ENCODE assay signal across 8 cellular contexts in the genomic region with DNA sequence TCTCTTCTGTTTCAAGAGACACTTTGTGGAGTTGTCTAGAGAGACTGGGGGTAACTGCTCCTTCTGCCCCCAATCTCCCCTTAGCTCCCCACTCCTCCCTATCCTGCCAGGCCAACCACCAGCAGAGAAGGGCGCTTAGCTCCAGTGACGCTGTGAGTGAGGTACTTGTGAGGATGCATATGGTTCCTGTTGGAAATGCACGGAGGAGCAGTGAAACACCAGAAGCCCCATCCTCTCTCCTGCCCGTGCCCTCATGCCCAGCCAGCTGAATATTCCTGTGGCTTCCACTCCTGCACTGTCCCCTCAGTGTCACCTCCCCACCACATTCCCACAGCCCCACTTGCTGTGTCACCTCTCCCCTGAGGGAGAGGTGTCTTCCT. TPM values are rescaled to one million over a fixed set of nuclear protein-coding genes. Genes with fewer than 3 reads are reported as not detected.
DNase-seq lines count a peak whose midpoint lies in the region; ATAC-seq and TF ChIP-seq lines count a peak whose summit lies in the region.

No MANE protein-coding gene starts in this region.

- intact Hi-C loops in right cardiac atrium (cut with DNase I), result no loop called here
- intact Hi-C loops in Right ventricle myocardium inferior (cut with DNase I), result no loop called here
- intact Hi-C loops in PC-9 (cut with micrococcal nuclease; ENCODE audit: unreplicated experiment), result no loop called here
- intact Hi-C loops in uterus (cut with DNase I; ENCODE audit: low total_unique reads), result no loop called here

- BruUV-seq in PC-9 (replicated peaks; lab: Mats Ljungman, UMichigan), result no TSS peak

- H3K36me3 ChIP-seq in PC-9 (ENCODE audit: low read depth) (peaks cover 3% of the 10 kb centered on the region; the same call in 1 of the 2 replicates), gastroesophageal sphincter (peaks cover 0 to 2% of the 10 kb centered on the region in 2 donors), uterus (no peaks in the 10 kb centered on the region), neural progenitor cell (no peaks in the 10 kb centered on the region)

- POLR2A ChIA-PET in PC-9 (lab: Charles Lee; ENCODE audit: unreplicated experiment), result no interaction called here

- CTCF ChIA-PET in PC-9 (lab: Charles Lee), result no interaction called here

- H3K79me2 ChIP-seq in PC-9 (ENCODE audit: low read depth) (peaks cover 65% of the 10 kb centered on the region), neural progenitor cell (ENCODE audit: low read depth) (no peaks in the 10 kb centered on the region)

- no peaks in the 10 kb centered on the region for H3K9me2 ChIP-seq in PC-9 (ENCODE audit: insufficient read depth)

- H3K27me3 ChIP-seq in right cardiac atrium (ENCODE audit: control insufficient read depth, insufficient read depth) (no peaks in the 10 kb centered on the region), PC-9 (ENCODE audit: insufficient read depth, low read depth) (no peaks in the 10 kb centered on the region), gastroesophageal sphincter (no peaks in the 10 kb centered on the region), uterus (no peaks in the 10 kb centered on the region), neural progenitor cell (no peaks in the 10 kb centered on the region)

- no peaks in the 10 kb centered on the region for H3K36me3 Mint-ChIP-seq in neural progenitor cell

- H3K9me3 ChIP-seq in right cardiac atrium (ENCODE audit: control insufficient read depth, low read length), result no peaks in the 10 kb centered on the region
- H3K9me3 ChIP-seq in PC-9 (ENCODE audit: insufficient read depth, low read depth), result no peaks in the 10 kb centered on the region
- no peaks in the 10 kb centered on the region for H3K9me3 ChIP-seq in gastroesophageal sphincter
- H3K9me3 ChIP-seq in uterus, result no peaks in the 10 kb centered on the region
- H3K9me3 ChIP-seq in neural progenitor cell (ENCODE audit: low read depth), result no peaks in the 10 kb centered on the region

- H4K20me1 ChIP-seq in PC-9 (ENCODE audit: insufficient read depth), result no peaks in the 10 kb centered on the region
- no peaks in the 10 kb centered on the region for H4K20me1 ChIP-seq in neural progenitor cell (ENCODE audit: low read depth)

- no peak overlapping the region for H3K4me3 Mint-ChIP-seq in neural progenitor cell

- H2AFZ ChIP-seq in PC-9 (no peak overlapping the region), neural progenitor cell (replicated peaks) (no peak overlapping the region)

- 63% methylated on average over 4 of the region's 4 CpGs for WGBS in right cardiac atrium
- 72% methylated on average over 3 of the region's 4 CpGs; no CpG with 5 or more reads in 1 of the 2 donors for WGBS in gastroesophageal sphincter (ENCODE audit: low coverage in 1 of 2), 2 donors

- H3K9ac ChIP-seq in neural progenitor cell, result no peak overlapping the region

- H3K4me2 ChIP-seq in PC-9, result peak overlapping the region; percentile 79
- no peak overlapping the region for H3K4me2 ChIP-seq in neural progenitor cell

- peaks cover 6% of the 10 kb centered on the region for H3K4me1 Mint-ChIP-seq in neural progenitor cell

- H3F3A ChIP-seq in PC-9 (ENCODE audit: insufficient read depth, low read depth) (peaks cover 83% of the 10 kb centered on the region), neural progenitor cell (ENCODE audit: low read depth) (no peaks in the 10 kb centered on the region)

- TF ChIP-seq CTCF in PC-9 (conservative IDR thresholded peaks at IDR 0.05), result no peak
- TF ChIP-seq CTCF in gastroesophageal sphincter (IDR thresholded peaks at IDR 0.05), result no peak
- TF ChIP-seq CTCF in uterus (IDR thresholded peaks at IDR 0.05), result no peak
- no peak for TF ChIP-seq CTCF in neural progenitor cell (IDR thresholded peaks at IDR 0.05)

- H3K27me3 Mint-ChIP-seq in neural progenitor cell (ENCODE audit: insufficient read depth, low read depth), result no peaks in the 10 kb centered on the region

- H3K27ac ChIP-seq in right cardiac atrium (ENCODE audit: low read length) (peak overlapping the region; percentile 12), PC-9 (peak overlapping the region; percentile 98), gastroesophageal sphincter (peak overlapping the region in 3 of 4 donors; percentile 64 to 74 (median 70)), uterus (peak overlapping the region; percentile 80 to 85), neural progenitor cell (no peak overlapping the region)

- H3K27ac Mint-ChIP-seq in neural progenitor cell, result no peak overlapping the region

- no peak for TF ChIP-seq EP300 in gastroesophageal sphincter (IDR thresholded peaks at IDR 0.05)

- no peak overlapping the region for H3K4me3 ChIP-seq in right cardiac atrium (ENCODE audit: low read length)
- no peak overlapping the region for H3K4me3 ChIP-seq in PC-9
- no peak overlapping the region for H3K4me3 ChIP-seq in gastroesophageal sphincter
- H3K4me3 ChIP-seq in uterus, result no peak overlapping the region
- no peak overlapping the region for H3K4me3 ChIP-seq in neural progenitor cell

- no peak for ATAC-seq in right cardiac atrium
- ATAC-seq in Right ventricle myocardium inferior, result no peak
- ATAC-seq in gastroesophageal sphincter, result no peak

- DNase-seq in right cardiac atrium, result no peak
- no peak for DNase-seq in Right ventricle myocardium inferior (ENCODE audit: missing footprints)
- no peak for DNase-seq in PC-9
- no peak for DNase-seq in uterus
- no peak for DNase-seq in NCI-H1105 (lab: John Stamatoyannopoulos, UW)
- no peak for DNase-seq in neural progenitor cell (ENCODE audit: low spot score)
- no peak for DNase-seq in A172 (ENCODE audit: low spot score)

- H3K9me3 Mint-ChIP-seq in neural progenitor cell, result no peaks in the 10 kb centered on the region

- peaks cover 11% of the 10 kb centered on the region for H3K4me1 ChIP-seq in right cardiac atrium (ENCODE audit: control insufficient read depth, insufficient read depth, low read length)
- H3K4me1 ChIP-seq in PC-9 (replicated peaks; ENCODE audit: insufficient read depth), result peaks cover 100% of the 10 kb centered on the region
- H3K4me1 ChIP-seq in gastroesophageal sphincter, result peaks cover 0 to 78% (median 20%) of the 10 kb centered on the region in 3 donors
- peaks cover 25 to 44% of the 10 kb centered on the region in 2 donors for H3K4me1 ChIP-seq in uterus
- no peaks in the 10 kb centered on the region for H3K4me1 ChIP-seq in neural progenitor cell

- no peak for TF ChIP-seq POLR2A in gastroesophageal sphincter (IDR thresholded peaks at IDR 0.05)
- TF ChIP-seq POLR2A in uterus (IDR thresholded peaks at IDR 0.05), result no peak

RNA-seq across cellular contexts. Expression of a gene that starts 11.9 kb away (rescaled TPM):
- total RNA-seq in right cardiac atrium (10 to 100 TPM in 2 of 4 donors, 1 to 10 TPM in 2; 7.1 to 13.3 (median 9.8) TPM), Right ventricle myocardium inferior (5.6 TPM), PC-9 (2021) (84.6 and 90.4 TPM in 2 replicates), gastroesophageal sphincter (10 to 100 TPM; 18.7 to 26.1 (median 23.2) TPM), uterus (100 to 1,000 TPM in 1 of 4 donors, 10 to 100 TPM in 3; 23.5 to 136 (median 65.4) TPM), neural progenitor cell (ENCODE audit: low replicate concordance) (not detected in 2 replicates)
- polyA plus RNA-seq in right cardiac atrium, result 3.6 TPM
- 127 and 155 TPM in 2 replicates for total RNA-seq in A172 (2014; rRNA removed; shearing (Covaris generic))
